In genomic region chr17:42681976-42682375, GRCh38 we compare ENCODE assay signal across 1 cellular context.
TF ChIP-seq lines count a peak whose summit lies in the region.

No MANE protein-coding gene starts in this region.

TF ChIP-seq in H1, 55 proteins besides CTCF, POLR2A, EP300 and RAD21:
- TF ChIP-seq RFX5 (IDR thresholded peaks at IDR 0.05; ENCODE audit: borderline replicate concordance, low read depth, low read length) (no peak), KDM1A (IDR thresholded peaks at IDR 0.05; ENCODE audit: borderline replicate concordance, low read length) (peak; percentile 98), HDAC2 (IDR thresholded peaks at IDR 0.05; ENCODE audit: borderline replicate concordance in 1 of 2, low read depth in 2 of 2, low read length in 2 of 2) (peak in 1 of 2 experiments; percentile 95; a peak in 1 of 4 replicates), SIRT6 (IDR thresholded peaks at IDR 0.05; ENCODE audit: low read length) (no peak), SIN3A (conservative IDR thresholded peaks at IDR 0.05 in 1 of 2, IDR thresholded peaks at IDR 0.05 in 1 of 2; ENCODE audit: low read depth in 1 of 2, low read length in 2 of 2) (0 out of 4 replicates have a peak, but pooled peaks of 1 of the 2 experiments have one; percentile 45)
